ENCODE assay signal across 31 cellular contexts in genomic region chr11:46457659-46458058, GRCh38.
DNase-seq lines count a peak whose midpoint lies in the region; ATAC-seq, FAIRE-seq and TF ChIP-seq lines count a peak whose summit lies in the region.
"Had no signal": no experiment of that assay in that cellular context is flagged by ENCODE, and none has a peak within 500 bp of the region (broad histone marks: within the 10 kb centered on the region; RNA-seq: fewer than 3 reads in every experiment).

No MANE protein-coding gene starts in this region.

- H3K36me3 ChIP-seq in mammary epithelial cell (ENCODE audit: insufficient read depth, low read length) (no peaks in the 10 kb centered on the region), thyroid gland (no peaks in the 10 kb centered on the region)
- H3K36me3 ChIP-seq: ascending aorta, esophagus squamous epithelium, MG63, right atrium auricular region had no signal

- H2AFZ ChIP-seq in mammary epithelial cell (ENCODE audit: low read depth, low read length) = no peak overlapping the region

- no peak for TF ChIP-seq POLR2A in thyroid gland (IDR thresholded peaks at IDR 0.05)

- no peak overlapping the region for H3K4me3 ChIP-seq in mammary epithelial cell (replicated peaks in 1 of 3; ENCODE audit: insufficient read depth in 1 of 3, low read depth in 2 of 3, low read length in 3 of 3)
- no peak overlapping the region for H3K4me3 ChIP-seq in fibroblast of the aortic adventitia (ENCODE audit: low read depth, low read length)
- no peak overlapping the region for H3K4me3 ChIP-seq in thyroid gland (replicated peaks in 1 of 3)
- H3K4me3 ChIP-seq: ascending aorta, esophagus squamous epithelium, MG63, right atrium auricular region, testis had no signal

- no peaks in the 10 kb centered on the region for H4K20me1 ChIP-seq in mammary epithelial cell (ENCODE audit: insufficient read depth, low read length)

- H3K27me3 ChIP-seq in mammary epithelial cell (ENCODE audit: insufficient read depth, low read length) = no peaks in the 10 kb centered on the region
- no peaks in the 10 kb centered on the region for H3K27me3 ChIP-seq in thyroid gland
- H3K27me3 ChIP-seq: ascending aorta, esophagus squamous epithelium, MG63, right atrium auricular region, testis had no signal

- TF ChIP-seq CTCF in mammary epithelial cell (conservative IDR thresholded peaks at IDR 0.05 in 1 of 2, IDR thresholded peaks at IDR 0.05 in 1 of 2; ENCODE audit: extremely low read depth in 1 of 2, insufficient read depth in 1 of 2, low read depth in 1 of 2, low read length in 2 of 2) (no peak), fibroblast of the aortic adventitia (IDR thresholded peaks at IDR 0.05; ENCODE audit: insufficient read depth, low read length) (no peak), thyroid gland (IDR thresholded peaks at IDR 0.05) (no peak)

- intact Hi-C loops in mammary epithelial cell (cut with micrococcal nuclease) = no loop called here
- intact Hi-C loops in thyroid gland (cut with DNase I) = no loop called here

- H3K9ac ChIP-seq in mammary epithelial cell (ENCODE audit: insufficient read depth, low read length) = no peak overlapping the region

- H3K9me3 ChIP-seq in mammary epithelial cell (replicated peaks; ENCODE audit: insufficient read depth, low read length) (no peaks in the 10 kb centered on the region), thyroid gland (no peaks in the 10 kb centered on the region)
- H3K9me3 ChIP-seq: ascending aorta, esophagus squamous epithelium, MG63, right atrium auricular region, testis had no signal

- 46% methylated on average over 5 of the region's 5 CpGs for WGBS in mammary epithelial cell (ENCODE audit: low coverage, missing lambda C conversion rate)
- WGBS in thyroid gland, 2 donors = 44 to 47% methylated on average over 5 of the region's 5 CpGs

- no peak for FAIRE-seq in HTR-8/SVneo (lab: Jason Lieb, UNC)
- FAIRE-seq: D721Med, urothelium cell line had no signal

- dilution Hi-C loops in mammary epithelial cell (cut with HindIII; ENCODE audit: low sequenced_read_pairs) = no loop called here

- CTCF ChIA-PET in mammary epithelial cell (lab: Charles Lee; ENCODE audit: low non-redundant PET) = no interaction called here

- no peak for ATAC-seq in HG02840 (IDR thresholded peaks at IDR 0.05; ENCODE audit: low FRiP score, unreplicated experiment)

- H3K4me1 ChIP-seq in mammary epithelial cell (ENCODE audit: insufficient read depth, low read length) = peaks cover 6% of the 10 kb centered on the region
- H3K4me1 ChIP-seq in thyroid gland = no peaks in the 10 kb centered on the region
- H3K4me1 ChIP-seq: ascending aorta, right atrium auricular region, testis had no signal

- no TSS peak for BruUV-seq in mammary epithelial cell (replicated peaks; lab: Mats Ljungman, UMichigan)

- in situ Hi-C loops in mammary epithelial cell (cut with MboI; ENCODE audit: low sequenced_read_pairs in 2 of 2) = no loop called here

- no peak overlapping the region for H3K4me2 ChIP-seq in mammary epithelial cell (ENCODE audit: insufficient read depth, low read depth, low read length)

- DNase-seq in NCI-H82 (lab: John Stamatoyannopoulos, UW) (peak; percentile 13), NCI-H82 treated with DMSO at 0.1 percent for 48 hours (lab: John Stamatoyannopoulos, UW; ENCODE audit: unreplicated experiment) (no peak), mammary epithelial cell (peak; percentile 53), fibroblast of the aortic adventitia (ENCODE audit: low read depth) (peak; percentile 19), thyroid gland (peak; percentile 65 to 68), HTR-8/SVneo (ENCODE audit: insufficient read length, low spot score) (no peak), NCI-H510A treated with DMSO at 0.1 percent for 48 hours (lab: John Stamatoyannopoulos, UW) (no peak)
- DNase-seq: activated B cell treated with CpG ODN at 0.5 μM for 24 hours; activated CD4-positive, alpha-beta T cell treated with anti-CD3 and anti-CD28 coated beads, Interleukin-2, amount 10 ng/mL, durations not matched to agents 7 days and 5 days; activated gamma-delta T cell; activated naive CD8-positive, alpha-beta T cell treated with anti-CD3 and anti-CD28 coated beads for 36 hours; CD4-positive, CD25-positive, alpha-beta regulatory T cell; central memory CD4-positive, alpha-beta T cell; dermis blood vessel endothelial cell; DND-41; esophagus squamous epithelium; HFFc6; KBM-7; MG63; NCI-H1436; NCI-H2081 treated with DMSO at 0.1 percent for 48 hours; NCI-H748 treated with DMSO at 0.1 percent for 48 hours; stimulated activated CD4-positive, alpha-beta T cell treated with anti-CD3 and anti-CD28 coated beads, Interleukin-1b, Interleukin-23, amount 100 ng/mL, for 48 hours; SW 1271; T1000; testis had no signal

- peaks cover 4% of the 10 kb centered on the region for H3K79me2 ChIP-seq in mammary epithelial cell (ENCODE audit: insufficient read depth, low read length)

- H3K27ac ChIP-seq in mammary epithelial cell (ENCODE audit: insufficient read depth, low read depth, low read length) = no peak overlapping the region
- H3K27ac ChIP-seq in thyroid gland = no peak overlapping the region
- H3K27ac ChIP-seq: ascending aorta, esophagus squamous epithelium, right atrium auricular region, testis had no signal

Comparison
In these comparisons a context has a peak if more than half of its experiments do, and no peak if none do; other contexts are left out.
1. DNase-seq: peak in NCI-H82 (single experiment), mammary epithelial cell (single experiment), fibroblast of the aortic adventitia (single experiment) and thyroid gland (2 of 2); none in NCI-H82 treated with DMSO at 0.1 percent for 48 hours (single experiment), HTR-8/SVneo (single experiment) and NCI-H510A treated with DMSO at 0.1 percent for 48 hours (single experiment).